ENCODE assay signal across 11 cellular contexts in the genomic region with DNA sequence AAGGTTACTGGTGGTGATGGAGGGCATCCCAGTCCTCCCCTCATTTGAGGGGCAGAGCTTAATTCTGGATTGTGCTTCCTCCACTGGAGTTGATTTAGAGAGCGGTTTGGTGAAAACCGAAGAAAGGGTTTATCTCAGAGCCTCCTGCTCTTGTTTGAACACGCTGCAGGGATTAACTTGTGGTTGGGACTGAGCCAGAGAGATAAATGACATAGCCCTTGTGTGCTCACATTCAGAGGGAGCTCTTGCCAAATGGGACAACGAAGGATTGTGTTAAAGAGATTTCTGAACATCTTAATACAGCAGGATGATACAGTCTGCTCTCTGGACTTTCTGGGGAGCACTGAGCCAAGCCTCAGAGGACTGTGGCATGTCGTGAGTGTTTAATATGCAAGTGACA.
A peak's percentile ranks its signal among the peaks of the same experiment; 100 is the strongest.
DNase-seq lines count a peak whose midpoint lies in the region; ATAC-seq and TF ChIP-seq lines count a peak whose summit lies in the region.
"Had no signal": no experiment of that assay in that cellular context is flagged by ENCODE, and none has a peak within 500 bp of the region (broad histone marks: within the 10 kb centered on the region; RNA-seq: fewer than 3 reads in every experiment).

No MANE protein-coding gene starts in this region.

- WGBS in upper lobe of left lung, 2 donors, result 42 to 50% methylated on average over 4 of the region's 5 CpGs

- no peaks in the 10 kb centered on the region for H3K27me3 ChIP-seq in upper lobe of left lung

- H3K4me3 Mint-ChIP-seq in stimulated activated naive CD8-positive, alpha-beta T cell treated with anti-CD3 and anti-CD28 coated beads, Interleukin-15, amount 100 ng/mL, for 72 hours, result no peak overlapping the region
- no peak overlapping the region for H3K4me3 Mint-ChIP-seq in activated T-cell treated with anti-CD3 and anti-CD28 coated beads, Interleukin-2, amount 50 U/mL, for 24 hours
- H3K4me3 Mint-ChIP-seq: activated CD8-positive, alpha-beta T cell treated with anti-CD3 and anti-CD28 coated beads, Interleukin-2, amount 10 ng/mL, durations not matched to agents 7 days and 5 days; naive thymus-derived CD4-positive, alpha-beta T cell had no signal

- ATAC-seq in upper lobe of left lung (ENCODE audit: low FRiP score in 2 of 2), result no peak
- no peak for ATAC-seq in stimulated activated naive CD8-positive, alpha-beta T cell treated with anti-CD3 and anti-CD28 coated beads, Interleukin-15, amount 100 ng/mL, for 72 hours
- no peak for ATAC-seq in HG02642 (IDR thresholded peaks at IDR 0.05; ENCODE audit: poor library complexity, unreplicated experiment)
- ATAC-seq: activated CD8-positive, alpha-beta T cell treated with anti-CD3 and anti-CD28 coated beads, Interleukin-2, amount 10 ng/mL, durations not matched to agents 7 days and 5 days; naive thymus-derived CD4-positive, alpha-beta T cell had no signal

- H3K27me3 Mint-ChIP-seq in stimulated activated naive CD8-positive, alpha-beta T cell treated with anti-CD3 and anti-CD28 coated beads, Interleukin-15, amount 100 ng/mL, for 72 hours, result no peaks in the 10 kb centered on the region
- no peaks in the 10 kb centered on the region for H3K27me3 Mint-ChIP-seq in activated T-cell treated with anti-CD3 and anti-CD28 coated beads, Interleukin-2, amount 50 U/mL, for 24 hours
- H3K27me3 Mint-ChIP-seq: naive thymus-derived CD4-positive, alpha-beta T cell had no signal

- no peak overlapping the region for H3K27ac ChIP-seq in upper lobe of left lung

- TF ChIP-seq EP300 in upper lobe of left lung (IDR thresholded peaks at IDR 0.05), result no peak

- DNase-seq in DMS79 treated with DMSO at 0.1 percent for 48 hours (lab: John Stamatoyannopoulos, UW), result peak; percentile 87
- peak; percentile 80 to 92 for DNase-seq in NCI-H524 (lab: John Stamatoyannopoulos, UW)
- peak; percentile 45 for DNase-seq in cerebellar cortex (ENCODE audit: low spot score)
- peak; percentile 64 for DNase-seq in mucosa of gallbladder (ENCODE audit: low spot score)
- no peak for DNase-seq in upper lobe of left lung
- no peak for DNase-seq in stimulated activated naive CD8-positive, alpha-beta T cell treated with anti-CD3 and anti-CD28 coated beads, Interleukin-15, amount 100 ng/mL, for 72 hours
- DNase-seq in activated T-cell treated with anti-CD3 and anti-CD28 coated beads, Interleukin-2, amount 50 U/mL, for 24 hours, result no peak
- DNase-seq: activated CD8-positive, alpha-beta T cell treated with anti-CD3 and anti-CD28 coated beads, Interleukin-2, amount 10 ng/mL, durations not matched to agents 7 days and 5 days; Calu3; naive thymus-derived CD4-positive, alpha-beta T cell had no signal

- H3K36me3 ChIP-seq in upper lobe of left lung, result no peaks in the 10 kb centered on the region

- H3K4me3 ChIP-seq in upper lobe of left lung, result no peak overlapping the region

- H3K9me3 Mint-ChIP-seq in stimulated activated naive CD8-positive, alpha-beta T cell treated with anti-CD3 and anti-CD28 coated beads, Interleukin-15, amount 100 ng/mL, for 72 hours, result no peaks in the 10 kb centered on the region
- H3K9me3 Mint-ChIP-seq in activated T-cell treated with anti-CD3 and anti-CD28 coated beads, Interleukin-2, amount 50 U/mL, for 24 hours, result no peaks in the 10 kb centered on the region

- TF ChIP-seq POLR2A in upper lobe of left lung (IDR thresholded peaks at IDR 0.05), result no peak

- H3K4me1 Mint-ChIP-seq in stimulated activated naive CD8-positive, alpha-beta T cell treated with anti-CD3 and anti-CD28 coated beads, Interleukin-15, amount 100 ng/mL, for 72 hours, result peaks cover 12% of the 10 kb centered on the region
- H3K4me1 Mint-ChIP-seq in activated T-cell treated with anti-CD3 and anti-CD28 coated beads, Interleukin-2, amount 50 U/mL, for 24 hours (ENCODE audit: low read depth), result peaks cover 10% of the 10 kb centered on the region

- peaks cover 2 to 12% (median 6%) of the 10 kb centered on the region in 4 donors for H3K4me1 ChIP-seq in upper lobe of left lung

- peak overlapping the region in 1 of 2 donors; percentile 55 for H3K27ac Mint-ChIP-seq in stimulated activated naive CD8-positive, alpha-beta T cell treated with anti-CD3 and anti-CD28 coated beads, Interleukin-15, amount 100 ng/mL, for 72 hours
- H3K27ac Mint-ChIP-seq in activated T-cell treated with anti-CD3 and anti-CD28 coated beads, Interleukin-2, amount 50 U/mL, for 24 hours, result no peak overlapping the region
- H3K27ac Mint-ChIP-seq: activated CD8-positive, alpha-beta T cell treated with anti-CD3 and anti-CD28 coated beads, Interleukin-2, amount 10 ng/mL, durations not matched to agents 7 days and 5 days; naive thymus-derived CD4-positive, alpha-beta T cell had no signal

- TF ChIP-seq CTCF in upper lobe of left lung (IDR thresholded peaks at IDR 0.05), result no peak

- no peaks in the 10 kb centered on the region for H3K36me3 Mint-ChIP-seq in activated T-cell treated with anti-CD3 and anti-CD28 coated beads, Interleukin-2, amount 50 U/mL, for 24 hours (ENCODE audit: low read depth)

- peaks cover 0 to 5% (median 4%) of the 10 kb centered on the region in 4 donors for H3K9me3 ChIP-seq in upper lobe of left lung

Comparison
In these comparisons a context has a peak if more than half of its experiments do, and no peak if none do; other contexts are left out.
1. DNase-seq: peak in DMS79 treated with DMSO at 0.1 percent for 48 hours (single experiment), NCI-H524 (2 of 2), cerebellar cortex (single experiment) and mucosa of gallbladder (single experiment); none in upper lobe of left lung (0 of 2), stimulated activated naive CD8-positive, alpha-beta T cell treated with anti-CD3 and anti-CD28 coated beads, Interleukin-15, amount 100 ng/mL, for 72 hours (0 of 2) and activated T-cell treated with anti-CD3 and anti-CD28 coated beads, Interleukin-2, amount 50 U/mL, for 24 hours (single experiment).